2 cellular contexts compared by ENCODE assay signal in the genomic region with DNA sequence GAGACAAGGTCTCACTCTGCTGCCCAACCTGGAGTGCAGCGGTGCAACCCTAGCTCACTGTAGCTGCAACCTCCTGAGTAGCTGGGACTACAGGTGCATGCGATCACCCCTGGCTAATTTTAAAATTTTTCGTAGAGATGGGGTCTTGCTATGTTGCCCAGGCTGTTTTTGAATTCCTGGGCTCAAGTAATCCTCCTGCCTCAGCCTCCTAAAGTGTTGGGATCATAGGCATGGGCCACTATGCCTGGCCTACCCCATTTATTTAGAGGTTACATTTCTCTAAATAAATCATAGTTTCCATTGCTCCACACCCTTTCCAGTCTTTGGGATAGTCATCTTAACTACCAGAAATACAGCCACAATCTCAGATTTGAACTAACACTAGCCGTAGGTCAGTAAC.
TF ChIP-seq lines count a peak whose summit lies in the region.

No MANE protein-coding gene starts in this region.

TF ChIP-seq in WTC11, 78 proteins besides CTCF, POLR2A, EP300 and RAD21:
- TF ChIP-seq, protein P1, sequence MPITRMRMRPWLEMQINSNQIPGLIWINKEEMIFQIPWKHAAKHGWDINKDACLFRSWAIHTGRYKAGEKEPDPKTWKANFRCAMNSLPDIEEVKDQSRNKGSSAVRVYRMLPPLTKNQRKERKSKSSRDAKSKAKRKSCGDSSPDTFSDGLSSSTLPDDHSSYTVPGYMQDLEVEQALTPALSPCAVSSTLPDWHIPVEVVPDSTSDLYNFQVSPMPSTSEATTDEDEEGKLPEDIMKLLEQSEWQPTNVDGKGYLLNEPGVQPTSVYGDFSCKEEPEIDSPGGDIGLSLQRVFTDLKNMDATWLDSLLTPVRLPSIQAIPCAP (CRISPR knock-in tag; IDR thresholded peaks at IDR 0.05): no peak
- TF ChIP-seq SOX15 (CRISPR knock-in tag; IDR thresholded peaks at IDR 0.05): no peak
- TF ChIP-seq ZNF121 (CRISPR knock-in tag; IDR thresholded peaks at IDR 0.05): peak; percentile 51; the same call in 1 of the 2 replicates
- TF ChIP-seq, protein P2, sequence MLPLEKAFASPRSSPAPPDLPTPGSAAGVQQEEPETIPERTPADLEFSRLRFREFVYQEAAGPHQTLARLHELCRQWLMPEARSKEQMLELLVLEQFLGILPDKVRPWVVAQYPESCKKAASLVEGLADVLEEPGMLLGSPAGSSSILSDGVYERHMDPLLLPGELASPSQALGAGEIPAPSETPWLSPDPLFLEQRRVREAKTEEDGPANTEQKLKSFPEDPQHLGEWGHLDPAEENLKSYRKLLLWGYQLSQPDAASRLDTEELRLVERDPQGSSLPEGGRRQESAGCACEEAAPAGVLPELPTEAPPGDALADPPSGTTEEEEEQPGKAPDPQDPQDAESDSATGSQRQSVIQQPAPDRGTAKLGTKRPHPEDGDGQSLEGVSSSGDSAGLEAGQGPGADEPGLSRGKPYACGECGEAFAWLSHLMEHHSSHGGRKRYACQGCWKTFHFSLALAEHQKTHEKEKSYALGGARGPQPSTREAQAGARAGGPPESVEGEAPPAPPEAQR (CRISPR knock-in tag; IDR thresholded peaks at IDR 0.05): no peak
- no peak for TF ChIP-seq FOXP1 (CRISPR knock-in tag; IDR thresholded peaks at IDR 0.05; ENCODE audit: borderline replicate concordance)
- no peak for TF ChIP-seq ETV6 (CRISPR knock-in tag; IDR thresholded peaks at IDR 0.05)

TF ChIP-seq in K562, 482 proteins besides CTCF, POLR2A, EP300 and RAD21:
- 0 out of 2 replicates have a peak, but pooled peaks have one; percentile 2 for TF ChIP-seq CBFA2T3 (IDR thresholded peaks at IDR 0.05)
- TF ChIP-seq ZNF121 (CRISPR knock-in tag; conservative IDR thresholded peaks at IDR 0.05): peak; percentile 85
- TF ChIP-seq ZC3H4 (CRISPR knock-in tag; IDR thresholded peaks at IDR 0.05; ENCODE audit: borderline replicate concordance): no peak
- TF ChIP-seq RBM25 (IDR thresholded peaks at IDR 0.05; ENCODE audit: low read depth, low read length, severe bottlenecking): peak; percentile 8
- TF ChIP-seq, protein P3, sequence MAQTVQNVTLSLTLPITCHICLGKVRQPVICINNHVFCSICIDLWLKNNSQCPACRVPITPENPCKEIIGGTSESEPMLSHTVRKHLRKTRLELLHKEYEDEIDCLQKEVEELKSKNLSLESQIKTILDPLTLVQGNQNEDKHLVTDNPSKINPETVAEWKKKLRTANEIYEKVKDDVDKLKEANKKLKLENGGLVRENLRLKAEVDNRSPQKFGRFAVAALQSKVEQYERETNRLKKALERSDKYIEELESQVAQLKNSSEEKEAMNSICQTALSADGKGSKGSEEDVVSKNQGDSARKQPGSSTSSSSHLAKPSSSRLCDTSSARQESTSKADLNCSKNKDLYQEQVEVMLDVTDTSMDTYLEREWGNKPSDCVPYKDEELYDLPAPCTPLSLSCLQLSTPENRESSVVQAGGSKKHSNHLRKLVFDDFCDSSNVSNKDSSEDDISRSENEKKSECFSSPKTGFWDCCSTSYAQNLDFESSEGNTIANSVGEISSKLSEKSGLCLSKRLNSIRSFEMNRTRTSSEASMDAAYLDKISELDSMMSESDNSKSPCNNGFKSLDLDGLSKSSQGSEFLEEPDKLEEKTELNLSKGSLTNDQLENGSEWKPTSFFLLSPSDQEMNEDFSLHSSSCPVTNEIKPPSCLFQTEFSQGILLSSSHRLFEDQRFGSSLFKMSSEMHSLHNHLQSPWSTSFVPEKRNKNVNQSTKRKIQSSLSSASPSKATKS (CRISPR knock-in tag; IDR thresholded peaks at IDR 0.05): no peak
